In the genomic region with DNA sequence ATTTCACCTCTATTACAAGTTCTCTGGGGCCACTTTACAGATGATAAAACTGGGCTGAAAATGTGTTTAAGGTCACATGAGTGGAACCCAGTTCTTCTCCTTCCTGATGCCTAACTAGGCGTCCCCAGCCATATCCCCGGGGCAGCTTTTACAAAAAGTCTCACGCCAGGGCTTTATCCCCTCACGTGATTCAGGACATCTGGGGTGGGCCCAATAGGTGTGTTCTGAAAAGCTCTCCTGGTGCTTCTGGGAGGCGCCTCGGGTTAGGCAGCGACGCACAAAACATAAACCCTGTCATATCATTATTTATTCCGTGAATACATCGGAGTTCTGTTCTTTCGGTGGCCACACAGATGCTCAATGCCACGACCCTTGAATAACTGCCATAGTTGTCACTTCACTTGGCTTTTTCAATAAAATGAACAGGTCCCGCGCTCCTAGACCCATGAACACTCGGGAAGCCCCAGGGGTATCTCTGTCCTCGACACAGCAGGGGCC, we compare ENCODE assay signal across 8 cellular contexts.
DNase-seq lines count a peak whose midpoint lies in the region; ATAC-seq and TF ChIP-seq lines count a peak whose summit lies in the region.

No MANE protein-coding gene starts in this region.

- H2AFZ ChIP-seq in ACC112 (ENCODE audit: low read length, unreplicated experiment) (peak overlapping the region; percentile 39), MM.1S (ENCODE audit: low read length) (peak overlapping the region; percentile 81)

- H3K79me2 ChIP-seq in ACC112 (ENCODE audit: control insufficient read depth, insufficient read depth, low read length, unreplicated experiment) (no peaks in the 10 kb centered on the region), MM.1S (ENCODE audit: low read length) (no peaks in the 10 kb centered on the region)

- H3K27ac ChIP-seq in ACC112 (ENCODE audit: low read depth, low read length) = no peak overlapping the region
- H3K27ac ChIP-seq in MM.1S (ENCODE audit: low read length) = no peak overlapping the region

- peak overlapping the region; percentile 79 for H3K4me2 ChIP-seq in MM.1S (ENCODE audit: low read depth, low read length)

- intact Hi-C loops in dendritic cell treated with granulocyte-macrophage colony-stimulating factor and Interleukin-4, amounts not matched to agents 40 ng/mL and 50 ng/mL, for 4 days (cut with micrococcal nuclease) = no loop called here

- H3K27me3 ChIP-seq in ACC112 (ENCODE audit: insufficient read depth, low read length) (peaks cover 61% of the 10 kb centered on the region), MM.1S (replicated peaks; ENCODE audit: insufficient read depth, low read length) (no peaks in the 10 kb centered on the region)

- ATAC-seq in GM18868 (IDR thresholded peaks at IDR 0.05; ENCODE audit: unreplicated experiment) = peak; percentile 0
- ATAC-seq in HG02588 (IDR thresholded peaks at IDR 0.05; ENCODE audit: unreplicated experiment) = no peak

- no peaks in the 10 kb centered on the region for H3K9me3 Mint-ChIP-seq in dendritic cell treated with granulocyte-macrophage colony-stimulating factor and Interleukin-4, amounts not matched to agents 40 ng/mL and 50 ng/mL, for 4 days
- no peaks in the 10 kb centered on the region for H3K9me3 Mint-ChIP-seq in nephron progenitor cell

- H3K4me1 ChIP-seq in ACC112 (ENCODE audit: control insufficient read depth, insufficient read depth, low read length, unreplicated experiment) (peaks cover 6% of the 10 kb centered on the region), MM.1S (ENCODE audit: low read length) (peaks cover 7% of the 10 kb centered on the region; the same call in 1 of the 2 replicates)

- no peaks in the 10 kb centered on the region for H3K9me2 ChIP-seq in MM.1S (replicated peaks; ENCODE audit: insufficient read depth, low read length)

- peak overlapping the region; percentile 79 for H3K4me3 Mint-ChIP-seq in dendritic cell treated with granulocyte-macrophage colony-stimulating factor and Interleukin-4, amounts not matched to agents 40 ng/mL and 50 ng/mL, for 4 days
- H3K4me3 Mint-ChIP-seq in nephron progenitor cell = peak overlapping the region; percentile 88

- H3K4me1 Mint-ChIP-seq in dendritic cell treated with granulocyte-macrophage colony-stimulating factor and Interleukin-4, amounts not matched to agents 40 ng/mL and 50 ng/mL, for 4 days (ENCODE audit: low read depth) = peaks cover 60% of the 10 kb centered on the region
- H3K4me1 Mint-ChIP-seq in nephron progenitor cell = peaks cover 12% of the 10 kb centered on the region

- H3F3A ChIP-seq in MM.1S (ENCODE audit: insufficient read depth, low read length) = 0 out of 2 replicates have a peak, but pooled peaks cover 5% of the 10 kb centered on the region

- H3K9ac ChIP-seq in MM.1S (ENCODE audit: low read length) = peak overlapping the region; percentile 59

- DNase-seq in MM.1S = no peak
- no peak for DNase-seq in nephron progenitor cell
- DNase-seq in hippocampal formation (lab: John Stamatoyannopoulos, UW) = no peak
- no peak for DNase-seq in NCI-H2081 (lab: John Stamatoyannopoulos, UW)

- peaks cover 5% of the 10 kb centered on the region for H3K27me3 Mint-ChIP-seq in dendritic cell treated with granulocyte-macrophage colony-stimulating factor and Interleukin-4, amounts not matched to agents 40 ng/mL and 50 ng/mL, for 4 days
- H3K27me3 Mint-ChIP-seq in nephron progenitor cell (ENCODE audit: low read depth, poor library complexity) = peaks cover 82% of the 10 kb centered on the region

- H3K27ac Mint-ChIP-seq in dendritic cell treated with granulocyte-macrophage colony-stimulating factor and Interleukin-4, amounts not matched to agents 40 ng/mL and 50 ng/mL, for 4 days = peak overlapping the region; percentile 84
- H3K27ac Mint-ChIP-seq in nephron progenitor cell = no peak overlapping the region

- TF ChIP-seq CTCF in MM.1S (IDR thresholded peaks at IDR 0.05; ENCODE audit: low read length) (no peak), nephron progenitor cell (IDR thresholded peaks at IDR 0.05) (no peak)

- H3K4me3 ChIP-seq in ACC112 (ENCODE audit: low read depth, low read length) (peak overlapping the region; percentile 86), MM.1S (ENCODE audit: low read length) (peak overlapping the region; percentile 67)

- H3K36me3 Mint-ChIP-seq in dendritic cell treated with granulocyte-macrophage colony-stimulating factor and Interleukin-4, amounts not matched to agents 40 ng/mL and 50 ng/mL, for 4 days (ENCODE audit: low read depth) = no peaks in the 10 kb centered on the region
- no peaks in the 10 kb centered on the region for H3K36me3 Mint-ChIP-seq in nephron progenitor cell (ENCODE audit: low read depth)

- H3K36me3 ChIP-seq in ACC112 (ENCODE audit: insufficient read depth, low read length) (no peaks in the 10 kb centered on the region), MM.1S (replicated peaks; ENCODE audit: insufficient read depth, low read length) (no peaks in the 10 kb centered on the region)

- H4K20me1 ChIP-seq in MM.1S (ENCODE audit: insufficient read depth, low read length) = no peaks in the 10 kb centered on the region

- H3K9me3 ChIP-seq in MM.1S (replicated peaks; ENCODE audit: insufficient read depth, low read length) = no peaks in the 10 kb centered on the region
